ENCODE assay signal across 8 cellular contexts in genomic region chr4:47531241-47531953, GRCh38. TPM values are rescaled to one million over a fixed set of nuclear protein-coding genes. Genes with fewer than 3 reads are reported as not detected.
DNase-seq lines count a peak whose midpoint lies in the region; ATAC-seq and TF ChIP-seq lines count a peak whose summit lies in the region.

No MANE protein-coding gene starts in this region.

- no peaks in the 10 kb centered on the region for H3K4me1 ChIP-seq in mesendoderm (ENCODE audit: control insufficient read depth, low read depth, low read length)
- H3K4me1 ChIP-seq in thyroid gland: peaks cover 20 to 27% of the 10 kb centered on the region in 2 donors

- H3K36me3 Mint-ChIP-seq in T-helper 17 cell (ENCODE audit: low read depth): no peaks in the 10 kb centered on the region

- no peak overlapping the region for H4K8ac ChIP-seq in mesendoderm (ENCODE audit: low read depth, low read length)

- no peak overlapping the region for H3K23ac ChIP-seq in mesendoderm (ENCODE audit: low read length)

- no peaks in the 10 kb centered on the region for H3K9me3 ChIP-seq in T-helper 17 cell (ENCODE audit: control insufficient read depth, low read length, poor library complexity, severe bottlenecking)
- H3K9me3 ChIP-seq in thyroid gland: no peaks in the 10 kb centered on the region

- H3K4me3 ChIP-seq in mesendoderm (ENCODE audit: low read length) (no peak overlapping the region), thyroid gland (replicated peaks in 1 of 3) (no peak overlapping the region)

- no peak overlapping the region for H3K18ac ChIP-seq in mesendoderm (ENCODE audit: low read length)

- H3K79me2 ChIP-seq in mesendoderm (ENCODE audit: control insufficient read depth, insufficient read depth, low read length): no peaks in the 10 kb centered on the region

- H2BK15ac ChIP-seq in mesendoderm (replicated peaks; ENCODE audit: low read depth): no peak overlapping the region

- no peak for TF ChIP-seq POLR2A in thyroid gland (IDR thresholded peaks at IDR 0.05)

- no peaks in the 10 kb centered on the region for H3K79me1 ChIP-seq in mesendoderm (ENCODE audit: low read length)

- no peaks in the 10 kb centered on the region for H3K27me3 ChIP-seq in mesendoderm (ENCODE audit: insufficient read depth, low read length, poor library complexity)
- no peaks in the 10 kb centered on the region for H3K27me3 ChIP-seq in thyroid gland

- H3K9ac ChIP-seq in mesendoderm (ENCODE audit: low read length): no peak overlapping the region

- peak overlapping the region; percentile 75 for H3K4me3 Mint-ChIP-seq in T-helper 17 cell

- intact Hi-C loops in thyroid gland (cut with DNase I): no loop called here

- peak; percentile 69 for DNase-seq in AG20443 (ENCODE audit: low spot score)
- DNase-seq in T-helper 17 cell: peak in 2 of 3 donors; percentile 12 to 14
- peak; percentile 67 for DNase-seq in central memory CD4-positive, alpha-beta T cell
- DNase-seq in mesendoderm: peak; percentile 87
- peak; percentile 17 to 18 for DNase-seq in thyroid gland
- DNase-seq in NCI-H524 treated with DMSO at 0.1 percent for 48 hours (lab: John Stamatoyannopoulos, UW): no peak

- no CpG with 5 or more reads among the region's 2 CpGs for WGBS in mesendoderm (ENCODE audit: extremely low coverage, insufficient coverage, low lambda C conversion rate)
- 67 to 83% methylated on average over 2 of the region's 2 CpGs for WGBS in thyroid gland, 2 donors

- no peaks in the 10 kb centered on the region for H3K36me3 ChIP-seq in mesendoderm (ENCODE audit: control insufficient read depth, insufficient read depth, low read length)
- H3K36me3 ChIP-seq in thyroid gland: peaks cover 0 to 4% of the 10 kb centered on the region in 2 donors

- peaks cover 31% of the 10 kb centered on the region for H3K4me1 Mint-ChIP-seq in T-helper 17 cell

- peak overlapping the region; percentile 73 for H3K27ac Mint-ChIP-seq in T-helper 17 cell

- TF ChIP-seq CTCF in thyroid gland (IDR thresholded peaks at IDR 0.05): no peak

- H2BK5ac ChIP-seq in mesendoderm (ENCODE audit: low read length): no peak overlapping the region

- no peak overlapping the region for H4K5ac ChIP-seq in mesendoderm (ENCODE audit: low read length)

- H3K4ac ChIP-seq in mesendoderm (ENCODE audit: low read depth, low read length): no peak overlapping the region

- no peak overlapping the region for H2BK120ac ChIP-seq in mesendoderm (ENCODE audit: low read depth, low read length)

- H3K27ac ChIP-seq in mesendoderm (ENCODE audit: low read depth, low read length): no peak overlapping the region
- peak overlapping the region; percentile 11 to 76 (median 76) for H3K27ac ChIP-seq in thyroid gland

- no peak overlapping the region for H3K4me2 ChIP-seq in mesendoderm (ENCODE audit: low read length)

- H3K27me3 Mint-ChIP-seq in T-helper 17 cell: no peaks in the 10 kb centered on the region

- ATAC-seq in GM19351 (IDR thresholded peaks at IDR 0.05; ENCODE audit: unreplicated experiment) (peak; percentile 99), HG03342 (IDR thresholded peaks at IDR 0.05; ENCODE audit: unreplicated experiment) (peak; percentile 98), T-helper 17 cell (peak; percentile 98)

- H3K56ac ChIP-seq in mesendoderm (ENCODE audit: low read length): no peak overlapping the region

- H2AK5ac ChIP-seq in mesendoderm (ENCODE audit: low read length): no peak overlapping the region

RNA-seq across cellular contexts. Expression of gene ATP10D, which starts 46.3 kb away (rescaled TPM):
- total RNA-seq in T-helper 17 cell: 1 to 10 TPM; 1.7 to 4.1 TPM
- polyA plus RNA-seq in mesendoderm (2013, experiment 1 of 2): 1.5 TPM
- 1.2 TPM for polyA plus RNA-seq in mesendoderm (2013, experiment 2 of 2)
- total RNA-seq in thyroid gland: 10 to 100 TPM; 35.3 to 55.6 (median 43.8) TPM

Comparison
In these comparisons a context has a peak if more than half of its experiments do, and no peak if none do; other contexts are left out.
1. RNA of gene ATP10D, which starts 46.3 kb away (total RNA-seq): 35.3 to 55.6 TPM in thyroid gland; 1.7 to 4.1 TPM in T-helper 17 cell; every median in the first group is over 4 times any median in the second.
2. Peak in every context shown above with its lines, with median percentiles within 50 percentile points of each other: ATAC-seq.